Comparison of ENCODE assay signal across 1 cellular context in the genomic region with DNA sequence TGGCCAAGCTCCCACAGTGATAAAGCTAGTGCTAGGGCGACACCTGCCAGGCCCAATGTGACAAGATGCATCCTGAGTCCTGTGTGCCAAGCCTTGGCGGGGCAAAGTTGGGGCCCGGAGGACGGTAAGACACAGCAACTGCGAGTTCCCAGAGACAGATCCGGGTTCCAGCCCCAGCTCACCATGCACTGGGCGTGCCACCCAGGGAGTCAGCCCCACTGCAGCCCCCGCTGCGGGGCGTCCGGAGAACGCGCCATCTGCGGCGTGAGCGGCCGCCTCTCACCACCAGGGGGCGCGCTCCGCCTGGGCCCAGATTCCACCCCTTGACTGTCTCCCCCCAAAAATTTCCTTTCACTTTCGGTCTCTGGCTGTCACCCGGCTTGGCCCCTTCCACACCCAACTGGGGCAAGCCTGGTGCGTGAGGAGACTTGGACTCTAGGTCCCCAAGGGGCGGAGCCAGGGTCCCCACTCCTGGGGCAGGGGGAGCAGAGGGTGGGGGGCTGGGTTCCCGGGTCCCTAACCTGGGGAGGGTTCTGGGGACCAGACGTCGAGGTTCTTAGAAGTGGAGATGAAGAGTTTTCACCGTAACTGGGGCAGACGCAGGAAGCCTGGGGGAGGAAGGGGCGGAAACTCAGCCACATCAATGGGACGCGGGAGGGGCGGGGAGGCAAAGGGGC.
TF ChIP-seq lines count a peak whose summit lies in the region.

A gene with protein sequence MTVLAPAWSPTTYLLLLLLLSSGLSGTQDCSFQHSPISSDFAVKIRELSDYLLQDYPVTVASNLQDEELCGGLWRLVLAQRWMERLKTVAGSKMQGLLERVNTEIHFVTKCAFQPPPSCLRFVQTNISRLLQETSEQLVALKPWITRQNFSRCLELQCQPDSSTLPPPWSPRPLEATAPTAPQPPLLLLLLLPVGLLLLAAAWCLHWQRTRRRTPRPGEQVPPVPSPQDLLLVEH (plus strand): TSS at position 348 of the 677 bp plus-strand sequence. CDS start 425 bp downstream, outside the sequence.

TF ChIP-seq in HepG2, 621 proteins besides CTCF, POLR2A, EP300 and RAD21 (continued from another document and continues in another):
- TF ChIP-seq, protein P1, sequence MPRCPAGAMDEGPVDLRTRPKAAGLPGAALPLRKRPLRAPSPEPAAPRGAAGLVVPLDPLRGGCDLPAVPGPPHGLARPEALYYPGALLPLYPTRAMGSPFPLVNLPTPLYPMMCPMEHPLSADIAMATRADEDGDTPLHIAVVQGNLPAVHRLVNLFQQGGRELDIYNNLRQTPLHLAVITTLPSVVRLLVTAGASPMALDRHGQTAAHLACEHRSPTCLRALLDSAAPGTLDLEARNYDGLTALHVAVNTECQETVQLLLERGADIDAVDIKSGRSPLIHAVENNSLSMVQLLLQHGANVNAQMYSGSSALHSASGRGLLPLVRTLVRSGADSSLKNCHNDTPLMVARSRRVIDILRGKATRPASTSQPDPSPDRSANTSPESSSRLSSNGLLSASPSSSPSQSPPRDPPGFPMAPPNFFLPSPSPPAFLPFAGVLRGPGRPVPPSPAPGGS (CRISPR knock-in tag; IDR thresholded peaks at IDR 0.05): peak; percentile 63; the same call in 1 of the 2 replicates
- TF ChIP-seq HNRNPLL (IDR thresholded peaks at IDR 0.05; ENCODE audit: low read depth, low read length, poor library complexity, severe bottlenecking): peak; percentile 87
- TF ChIP-seq, protein P2, sequence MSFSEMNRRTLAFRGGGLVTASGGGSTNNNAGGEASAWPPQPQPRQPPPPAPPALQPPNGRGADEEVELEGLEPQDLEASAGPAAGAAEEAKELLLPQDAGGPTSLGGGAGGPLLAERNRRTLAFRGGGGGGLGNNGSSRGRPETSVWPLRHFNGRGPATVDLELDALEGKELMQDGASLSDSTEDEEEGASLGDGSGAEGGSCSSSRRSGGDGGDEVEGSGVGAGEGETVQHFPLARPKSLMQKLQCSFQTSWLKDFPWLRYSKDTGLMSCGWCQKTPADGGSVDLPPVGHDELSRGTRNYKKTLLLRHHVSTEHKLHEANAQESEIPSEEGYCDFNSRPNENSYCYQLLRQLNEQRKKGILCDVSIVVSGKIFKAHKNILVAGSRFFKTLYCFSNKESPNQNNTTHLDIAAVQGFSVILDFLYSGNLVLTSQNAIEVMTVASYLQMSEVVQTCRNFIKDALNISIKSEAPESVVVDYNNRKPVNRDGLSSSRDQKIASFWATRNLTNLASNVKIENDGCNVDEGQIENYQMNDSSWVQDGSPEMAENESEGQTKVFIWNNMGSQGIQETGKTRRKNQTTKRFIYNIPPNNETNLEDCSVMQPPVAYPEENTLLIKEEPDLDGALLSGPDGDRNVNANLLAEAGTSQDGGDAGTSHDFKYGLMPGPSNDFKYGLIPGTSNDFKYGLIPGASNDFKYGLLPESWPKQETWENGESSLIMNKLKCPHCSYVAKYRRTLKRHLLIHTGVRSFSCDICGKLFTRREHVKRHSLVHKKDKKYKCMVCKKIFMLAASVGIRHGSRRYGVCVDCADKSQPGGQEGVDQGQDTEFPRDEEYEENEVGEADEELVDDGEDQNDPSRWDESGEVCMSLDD (CRISPR knock-in tag; IDR thresholded peaks at IDR 0.05; ENCODE audit: borderline replicate concordance): peak; percentile 65; the same call in 1 of the 2 replicates
- TF ChIP-seq ZNF816 (CRISPR knock-in tag; IDR thresholded peaks at IDR 0.05; ENCODE audit: borderline replicate concordance): no peak
- TF ChIP-seq SIN3A (IDR thresholded peaks at IDR 0.05; ENCODE audit: borderline replicate concordance, low read depth, low read length): peak; percentile 41; the same call in 1 of the 2 replicates
- peak; percentile 86 for TF ChIP-seq SRSF1 (optimal IDR thresholded peaks at IDR 0.05; ENCODE audit: low read depth, low read length)
- TF ChIP-seq, protein P3, sequence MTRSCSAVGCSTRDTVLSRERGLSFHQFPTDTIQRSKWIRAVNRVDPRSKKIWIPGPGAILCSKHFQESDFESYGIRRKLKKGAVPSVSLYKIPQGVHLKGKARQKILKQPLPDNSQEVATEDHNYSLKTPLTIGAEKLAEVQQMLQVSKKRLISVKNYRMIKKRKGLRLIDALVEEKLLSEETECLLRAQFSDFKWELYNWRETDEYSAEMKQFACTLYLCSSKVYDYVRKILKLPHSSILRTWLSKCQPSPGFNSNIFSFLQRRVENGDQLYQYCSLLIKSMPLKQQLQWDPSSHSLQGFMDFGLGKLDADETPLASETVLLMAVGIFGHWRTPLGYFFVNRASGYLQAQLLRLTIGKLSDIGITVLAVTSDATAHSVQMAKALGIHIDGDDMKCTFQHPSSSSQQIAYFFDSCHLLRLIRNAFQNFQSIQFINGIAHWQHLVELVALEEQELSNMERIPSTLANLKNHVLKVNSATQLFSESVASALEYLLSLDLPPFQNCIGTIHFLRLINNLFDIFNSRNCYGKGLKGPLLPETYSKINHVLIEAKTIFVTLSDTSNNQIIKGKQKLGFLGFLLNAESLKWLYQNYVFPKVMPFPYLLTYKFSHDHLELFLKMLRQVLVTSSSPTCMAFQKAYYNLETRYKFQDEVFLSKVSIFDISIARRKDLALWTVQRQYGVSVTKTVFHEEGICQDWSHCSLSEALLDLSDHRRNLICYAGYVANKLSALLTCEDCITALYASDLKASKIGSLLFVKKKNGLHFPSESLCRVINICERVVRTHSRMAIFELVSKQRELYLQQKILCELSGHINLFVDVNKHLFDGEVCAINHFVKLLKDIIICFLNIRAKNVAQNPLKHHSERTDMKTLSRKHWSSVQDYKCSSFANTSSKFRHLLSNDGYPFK (CRISPR knock-in tag; IDR thresholded peaks at IDR 0.05; ENCODE audit: borderline replicate concordance): peak; percentile 52; the same call in 1 of the 2 replicates
- 0 out of 2 replicates have a peak, but pooled peaks have one; percentile 21 for TF ChIP-seq MAZ (IDR thresholded peaks at IDR 0.05; ENCODE audit: borderline replicate concordance, low read depth, low read length)
- TF ChIP-seq MAZ (CRISPR knock-in tag; IDR thresholded peaks at IDR 0.05; ENCODE audit: low read depth): peak; percentile 65
- TF ChIP-seq, protein P4, sequence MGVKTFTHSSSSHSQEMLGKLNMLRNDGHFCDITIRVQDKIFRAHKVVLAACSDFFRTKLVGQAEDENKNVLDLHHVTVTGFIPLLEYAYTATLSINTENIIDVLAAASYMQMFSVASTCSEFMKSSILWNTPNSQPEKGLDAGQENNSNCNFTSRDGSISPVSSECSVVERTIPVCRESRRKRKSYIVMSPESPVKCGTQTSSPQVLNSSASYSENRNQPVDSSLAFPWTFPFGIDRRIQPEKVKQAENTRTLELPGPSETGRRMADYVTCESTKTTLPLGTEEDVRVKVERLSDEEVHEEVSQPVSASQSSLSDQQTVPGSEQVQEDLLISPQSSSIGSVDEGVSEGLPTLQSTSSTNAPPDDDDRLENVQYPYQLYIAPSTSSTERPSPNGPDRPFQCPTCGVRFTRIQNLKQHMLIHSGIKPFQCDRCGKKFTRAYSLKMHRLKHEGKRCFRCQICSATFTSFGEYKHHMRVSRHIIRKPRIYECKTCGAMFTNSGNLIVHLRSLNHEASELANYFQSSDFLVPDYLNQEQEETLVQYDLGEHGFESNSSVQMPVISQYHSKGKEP (CRISPR knock-in tag; IDR thresholded peaks at IDR 0.05): no peak
- TF ChIP-seq KDM1A (CRISPR knock-in tag; IDR thresholded peaks at IDR 0.05): no peak
- TF ChIP-seq, protein P5, sequence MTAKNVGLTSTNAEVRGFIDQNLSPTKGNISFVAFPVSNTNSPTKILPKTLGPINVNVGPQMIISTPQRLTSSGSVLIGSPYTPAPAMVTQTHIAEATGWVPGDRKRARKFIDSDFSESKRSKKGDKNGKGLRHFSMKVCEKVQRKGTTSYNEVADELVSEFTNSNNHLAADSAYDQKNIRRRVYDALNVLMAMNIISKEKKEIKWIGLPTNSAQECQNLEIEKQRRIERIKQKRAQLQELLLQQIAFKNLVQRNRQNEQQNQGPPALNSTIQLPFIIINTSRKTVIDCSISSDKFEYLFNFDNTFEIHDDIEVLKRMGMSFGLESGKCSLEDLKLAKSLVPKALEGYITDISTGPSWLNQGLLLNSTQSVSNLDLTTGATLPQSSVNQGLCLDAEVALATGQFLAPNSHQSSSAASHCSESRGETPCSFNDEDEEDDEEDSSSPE (CRISPR knock-in tag; IDR thresholded peaks at IDR 0.05): peak; percentile 65; the same call in 1 of the 2 replicates
- TF ChIP-seq YEATS2 (CRISPR knock-in tag; IDR thresholded peaks at IDR 0.05; ENCODE audit: borderline replicate concordance): peak; percentile 34; the same call in 1 of the 2 replicates
- TF ChIP-seq, protein P6, sequence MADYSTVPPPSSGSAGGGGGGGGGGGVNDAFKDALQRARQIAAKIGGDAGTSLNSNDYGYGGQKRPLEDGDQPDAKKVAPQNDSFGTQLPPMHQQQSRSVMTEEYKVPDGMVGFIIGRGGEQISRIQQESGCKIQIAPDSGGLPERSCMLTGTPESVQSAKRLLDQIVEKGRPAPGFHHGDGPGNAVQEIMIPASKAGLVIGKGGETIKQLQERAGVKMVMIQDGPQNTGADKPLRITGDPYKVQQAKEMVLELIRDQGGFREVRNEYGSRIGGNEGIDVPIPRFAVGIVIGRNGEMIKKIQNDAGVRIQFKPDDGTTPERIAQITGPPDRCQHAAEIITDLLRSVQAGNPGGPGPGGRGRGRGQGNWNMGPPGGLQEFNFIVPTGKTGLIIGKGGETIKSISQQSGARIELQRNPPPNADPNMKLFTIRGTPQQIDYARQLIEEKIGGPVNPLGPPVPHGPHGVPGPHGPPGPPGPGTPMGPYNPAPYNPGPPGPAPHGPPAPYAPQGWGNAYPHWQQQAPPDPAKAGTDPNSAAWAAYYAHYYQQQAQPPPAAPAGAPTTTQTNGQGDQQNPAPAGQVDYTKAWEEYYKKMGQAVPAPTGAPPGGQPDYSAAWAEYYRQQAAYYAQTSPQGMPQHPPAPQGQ (CRISPR knock-in tag; IDR thresholded peaks at IDR 0.05; ENCODE audit: borderline replicate concordance): no peak
- TF ChIP-seq, protein P7, sequence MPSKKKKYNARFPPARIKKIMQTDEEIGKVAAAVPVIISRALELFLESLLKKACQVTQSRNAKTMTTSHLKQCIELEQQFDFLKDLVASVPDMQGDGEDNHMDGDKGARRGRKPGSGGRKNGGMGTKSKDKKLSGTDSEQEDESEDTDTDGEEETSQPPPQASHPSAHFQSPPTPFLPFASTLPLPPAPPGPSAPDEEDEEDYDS (CRISPR knock-in tag; IDR thresholded peaks at IDR 0.05): 0 out of 2 replicates have a peak, but pooled peaks have one; percentile 22
- TF ChIP-seq ZNF737 (CRISPR knock-in tag; IDR thresholded peaks at IDR 0.05; ENCODE audit: borderline replicate concordance): no peak
- TF ChIP-seq BHLHE40 (IDR thresholded peaks at IDR 0.05; ENCODE audit: low read length): no peak
- TF ChIP-seq ZSCAN22 (CRISPR knock-in tag; IDR thresholded peaks at IDR 0.05): peak; percentile 87
- TF ChIP-seq MXI1 (IDR thresholded peaks at IDR 0.05; ENCODE audit: borderline replicate concordance, low read depth, low read length): peak; percentile 59; the same call in 1 of the 3 replicates
- TF ChIP-seq, protein P8, sequence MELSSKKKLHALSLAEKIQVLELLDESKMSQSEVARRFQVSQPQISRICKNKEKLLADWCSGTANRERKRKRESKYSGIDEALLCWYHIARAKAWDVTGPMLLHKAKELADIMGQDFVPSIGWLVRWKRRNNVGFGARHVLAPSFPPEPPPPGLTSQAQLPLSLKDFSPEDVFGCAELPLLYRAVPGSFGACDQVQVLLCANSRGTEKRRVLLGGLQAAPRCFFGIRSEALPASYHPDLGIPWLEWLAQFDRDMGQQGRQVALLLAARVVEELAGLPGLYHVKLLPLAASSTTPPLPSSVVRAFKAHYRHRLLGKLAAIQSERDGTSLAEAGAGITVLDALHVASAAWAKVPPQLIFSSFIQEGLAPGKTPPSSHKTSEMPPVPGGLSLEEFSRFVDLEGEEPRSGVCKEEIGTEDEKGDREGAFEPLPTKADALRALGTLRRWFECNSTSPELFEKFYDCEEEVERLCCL (CRISPR knock-in tag; IDR thresholded peaks at IDR 0.05; ENCODE audit: borderline replicate concordance): 0 out of 2 replicates have a peak, but pooled peaks have one; percentile 71
- TF ChIP-seq, protein P9, sequence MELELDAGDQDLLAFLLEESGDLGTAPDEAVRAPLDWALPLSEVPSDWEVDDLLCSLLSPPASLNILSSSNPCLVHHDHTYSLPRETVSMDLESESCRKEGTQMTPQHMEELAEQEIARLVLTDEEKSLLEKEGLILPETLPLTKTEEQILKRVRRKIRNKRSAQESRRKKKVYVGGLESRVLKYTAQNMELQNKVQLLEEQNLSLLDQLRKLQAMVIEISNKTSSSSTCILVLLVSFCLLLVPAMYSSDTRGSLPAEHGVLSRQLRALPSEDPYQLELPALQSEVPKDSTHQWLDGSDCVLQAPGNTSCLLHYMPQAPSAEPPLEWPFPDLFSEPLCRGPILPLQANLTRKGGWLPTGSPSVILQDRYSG (CRISPR knock-in tag; IDR thresholded peaks at IDR 0.05): no peak
- TF ChIP-seq THAP11 (CRISPR knock-in tag; IDR thresholded peaks at IDR 0.05): peak; percentile 77
- TF ChIP-seq ARHGAP35 (CRISPR knock-in tag; IDR thresholded peaks at IDR 0.05; ENCODE audit: borderline replicate concordance): peak; percentile 51; the same call in 1 of the 2 replicates
- TF ChIP-seq, protein P10, sequence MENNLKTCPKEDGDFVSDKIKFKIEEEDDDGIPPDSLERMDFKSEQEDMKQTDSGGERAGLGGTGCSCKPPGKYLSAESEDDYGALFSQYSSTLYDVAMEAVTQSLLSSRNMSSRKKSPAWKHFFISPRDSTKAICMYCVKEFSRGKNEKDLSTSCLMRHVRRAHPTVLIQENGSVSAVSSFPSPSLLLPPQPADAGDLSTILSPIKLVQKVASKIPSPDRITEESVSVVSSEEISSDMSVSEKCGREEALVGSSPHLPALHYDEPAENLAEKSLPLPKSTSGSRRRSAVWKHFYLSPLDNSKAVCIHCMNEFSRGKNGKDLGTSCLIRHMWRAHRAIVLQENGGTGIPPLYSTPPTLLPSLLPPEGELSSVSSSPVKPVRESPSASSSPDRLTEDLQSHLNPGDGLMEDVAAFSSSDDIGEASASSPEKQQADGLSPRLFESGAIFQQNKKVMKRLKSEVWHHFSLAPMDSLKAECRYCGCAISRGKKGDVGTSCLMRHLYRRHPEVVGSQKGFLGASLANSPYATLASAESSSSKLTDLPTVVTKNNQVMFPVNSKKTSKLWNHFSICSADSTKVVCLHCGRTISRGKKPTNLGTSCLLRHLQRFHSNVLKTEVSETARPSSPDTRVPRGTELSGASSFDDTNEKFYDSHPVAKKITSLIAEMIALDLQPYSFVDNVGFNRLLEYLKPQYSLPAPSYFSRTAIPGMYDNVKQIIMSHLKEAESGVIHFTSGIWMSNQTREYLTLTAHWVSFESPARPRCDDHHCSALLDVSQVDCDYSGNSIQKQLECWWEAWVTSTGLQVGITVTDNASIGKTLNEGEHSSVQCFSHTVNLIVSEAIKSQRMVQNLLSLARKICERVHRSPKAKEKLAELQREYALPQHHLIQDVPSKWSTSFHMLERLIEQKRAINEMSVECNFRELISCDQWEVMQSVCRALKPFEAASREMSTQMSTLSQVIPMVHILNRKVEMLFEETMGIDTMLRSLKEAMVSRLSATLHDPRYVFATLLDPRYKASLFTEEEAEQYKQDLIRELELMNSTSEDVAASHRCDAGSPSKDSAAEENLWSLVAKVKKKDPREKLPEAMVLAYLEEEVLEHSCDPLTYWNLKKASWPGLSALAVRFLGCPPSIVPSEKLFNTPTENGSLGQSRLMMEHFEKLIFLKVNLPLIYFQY (CRISPR knock-in tag; IDR thresholded peaks at IDR 0.05; ENCODE audit: borderline replicate concordance): peak; percentile 70; the same call in 1 of the 2 replicates
- TF ChIP-seq SSRP1 (CRISPR knock-in tag; IDR thresholded peaks at IDR 0.05): no peak
- TF ChIP-seq, protein P11, sequence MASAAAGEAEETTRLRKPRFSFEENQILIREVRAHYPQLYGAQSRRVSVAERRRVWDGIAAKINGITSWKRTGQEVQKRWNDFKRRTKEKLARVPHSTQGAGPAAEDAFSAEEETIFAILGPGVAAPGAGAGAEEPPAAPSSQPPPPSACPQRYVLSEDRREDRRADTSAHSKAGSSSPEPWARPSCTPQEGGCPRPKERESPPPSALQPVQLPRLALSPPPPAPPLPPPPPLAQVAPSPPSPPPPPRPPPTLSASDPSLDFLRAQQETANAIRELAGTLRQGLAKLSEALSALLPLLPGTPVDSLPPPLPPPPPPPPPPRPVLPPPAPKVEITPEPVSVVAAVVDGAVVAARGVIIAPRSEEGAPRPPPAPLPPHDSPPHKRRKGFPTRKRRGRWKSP (CRISPR knock-in tag; IDR thresholded peaks at IDR 0.05): 0 out of 2 replicates have a peak, but pooled peaks have one; percentile 36
